Comparison of ENCODE assay signal across 8 cellular contexts in the genomic region with DNA sequence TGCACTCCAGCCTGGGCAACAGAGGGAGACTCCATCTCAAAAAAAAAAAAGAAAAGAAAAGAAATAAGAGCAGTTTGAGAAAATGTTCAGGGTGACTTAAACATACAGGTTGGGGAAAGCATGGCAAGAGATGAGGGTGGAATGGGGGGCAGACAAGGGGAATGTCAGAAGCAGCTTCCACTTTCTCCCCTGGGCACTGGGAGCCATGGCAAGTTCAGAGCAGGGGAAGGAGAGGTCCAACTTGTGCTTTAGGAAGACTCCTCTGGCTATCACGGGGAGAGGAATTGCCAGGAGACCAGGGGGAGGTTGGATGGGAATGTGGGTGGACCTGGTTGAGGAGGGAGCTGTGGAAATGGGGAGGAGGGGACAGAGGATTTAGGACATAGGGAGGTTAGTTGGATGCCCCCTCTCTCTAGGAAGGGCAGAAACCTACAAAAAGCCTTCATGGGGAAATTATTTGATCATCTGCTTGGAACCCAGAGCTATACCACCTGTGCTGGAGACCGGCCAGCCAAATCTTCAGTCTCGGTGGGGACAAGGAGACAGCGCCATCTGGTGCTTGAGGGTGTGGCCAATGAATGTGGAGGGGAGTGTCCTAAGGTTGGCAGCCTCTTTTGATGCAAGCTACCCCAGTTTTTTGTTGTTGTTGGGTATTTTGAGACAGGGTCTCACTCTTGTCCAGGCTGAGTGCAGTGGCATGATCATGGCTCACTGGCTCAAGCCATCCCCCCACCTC. TPM values are rescaled to one million over a fixed set of nuclear protein-coding genes. Genes with fewer than 3 reads are reported as not detected.
DNase-seq lines count a peak whose midpoint lies in the region; ATAC-seq and TF ChIP-seq lines count a peak whose summit lies in the region.

No MANE protein-coding gene starts in this region.

- peak overlapping the region; percentile 28 for H3K27ac ChIP-seq in HUES48 (ENCODE audit: low read depth, low read length)
- no peak overlapping the region for H3K27ac ChIP-seq in right atrium auricular region

- no peaks in the 10 kb centered on the region for H3K9me3 ChIP-seq in Caco-2
- H3K9me3 ChIP-seq in HUES48 (ENCODE audit: control insufficient read depth, insufficient read depth, low read length): no peaks in the 10 kb centered on the region
- no peaks in the 10 kb centered on the region for H3K9me3 ChIP-seq in right atrium auricular region

- CTCF ChIA-PET in Caco-2 (lab: Charles Lee): interaction anchor here (0.6 to 1.3 kb wide), 3 partner anchors 15 to 211 kb away, joined by 3 to 8 read pairs (median 3); no protein-coding TSS in a partner anchor

- H3K27ac Mint-ChIP-seq in Caco-2 (ENCODE audit: unreplicated experiment): no peak overlapping the region
- H3K27ac Mint-ChIP-seq in activated T-helper 17 cell treated with anti-CD3 and anti-CD28 coated beads, Interleukin-2, amount 50 U/mL, for 72 hours: no peak overlapping the region

- H3K27me3 ChIP-seq in Caco-2 (replicated peaks; ENCODE audit: control insufficient read depth, insufficient read depth, low read length) (no peaks in the 10 kb centered on the region), HUES48 (ENCODE audit: control insufficient read depth, insufficient read depth, low read length) (no peaks in the 10 kb centered on the region), right atrium auricular region (no peaks in the 10 kb centered on the region)

- H3K36me3 ChIP-seq in Caco-2 (ENCODE audit: control insufficient read depth, insufficient read depth, low read length) (peaks cover 2% of the 10 kb centered on the region), HUES48 (ENCODE audit: control insufficient read depth, insufficient read depth, low read length) (peaks cover 38% of the 10 kb centered on the region), right atrium auricular region (peaks cover 24% of the 10 kb centered on the region)

- ATAC-seq in activated T-helper 17 cell treated with anti-CD3 and anti-CD28 coated beads, Interleukin-2, amount 50 U/mL, for 72 hours (replicated peaks): peak; percentile 86
- no peak for ATAC-seq in HG03521 (IDR thresholded peaks at IDR 0.05; ENCODE audit: unreplicated experiment)
- no peak for ATAC-seq in HG02623 (IDR thresholded peaks at IDR 0.05; ENCODE audit: unreplicated experiment)

- H3K4me1 ChIP-seq in Caco-2: no peaks in the 10 kb centered on the region
- no peaks in the 10 kb centered on the region for H3K4me1 ChIP-seq in HUES48 (ENCODE audit: control insufficient read depth, insufficient read depth, low read length)
- peaks cover 0 to 10% of the 10 kb centered on the region in 2 donors for H3K4me1 ChIP-seq in right atrium auricular region

- TF ChIP-seq CTCF in Caco-2 (IDR thresholded peaks at IDR 0.05; ENCODE audit: insufficient read depth in 1 of 2, low read depth in 1 of 2, low read length in 1 of 2, severe bottlenecking in 1 of 2, unreplicated experiment in 1 of 2): peak; percentile 14 to 44
- TF ChIP-seq CTCF in right atrium auricular region (IDR thresholded peaks at IDR 0.05): peak; percentile 24 to 64

- no peaks in the 10 kb centered on the region for H3K9me3 Mint-ChIP-seq in Caco-2 (ENCODE audit: unreplicated experiment)
- no peaks in the 10 kb centered on the region for H3K9me3 Mint-ChIP-seq in activated T-helper 17 cell treated with anti-CD3 and anti-CD28 coated beads, Interleukin-2, amount 50 U/mL, for 72 hours

- peak in 1 of 2 experiments; percentile 64 for DNase-seq in Caco-2
- peak; percentile 42 for DNase-seq in RPMI7951 (ENCODE audit: low read depth)
- DNase-seq in right atrium auricular region (ENCODE audit: low spot score): no peak
- peak; percentile 55 to 62 for DNase-seq in stimulated activated CD4-positive, alpha-beta T cell treated with anti-CD3 and anti-CD28 coated beads, Interleukin-2, amount 100 ng/mL, for 48 hours

- no peaks in the 10 kb centered on the region for H3K27me3 Mint-ChIP-seq in Caco-2 (ENCODE audit: insufficient read depth, unreplicated experiment)
- H3K27me3 Mint-ChIP-seq in activated T-helper 17 cell treated with anti-CD3 and anti-CD28 coated beads, Interleukin-2, amount 50 U/mL, for 72 hours: no peaks in the 10 kb centered on the region

- no TSS peak for BruUV-seq in Caco-2 (replicated peaks; lab: Mats Ljungman, UMichigan)

- H3K9ac ChIP-seq in HUES48 (ENCODE audit: low read depth, low read length): no peak overlapping the region

- intact Hi-C loops in Caco-2 (cut with micrococcal nuclease; ENCODE audit: unreplicated experiment): no loop called here

- H3K4me3 ChIP-seq in Caco-2 (ENCODE audit: low read depth, low read length) (no peak overlapping the region), HUES48 (ENCODE audit: low read depth, low read length) (no peak overlapping the region), right atrium auricular region (no peak overlapping the region)

- H3K4me3 Mint-ChIP-seq in Caco-2 (ENCODE audit: unreplicated experiment): no peak overlapping the region
- H3K4me3 Mint-ChIP-seq in activated T-helper 17 cell treated with anti-CD3 and anti-CD28 coated beads, Interleukin-2, amount 50 U/mL, for 72 hours: no peak overlapping the region

- no peaks in the 10 kb centered on the region for H3K4me1 Mint-ChIP-seq in Caco-2 (ENCODE audit: low read depth, unreplicated experiment)
- H3K4me1 Mint-ChIP-seq in activated T-helper 17 cell treated with anti-CD3 and anti-CD28 coated beads, Interleukin-2, amount 50 U/mL, for 72 hours: peaks cover 7% of the 10 kb centered on the region

- POLR2A ChIA-PET in Caco-2 (lab: Charles Lee): no interaction called here

- peaks cover 30% of the 10 kb centered on the region for H3K36me3 Mint-ChIP-seq in Caco-2 (ENCODE audit: insufficient read depth, unreplicated experiment)
- H3K36me3 Mint-ChIP-seq in activated T-helper 17 cell treated with anti-CD3 and anti-CD28 coated beads, Interleukin-2, amount 50 U/mL, for 72 hours (ENCODE audit: low read depth): no peaks in the 10 kb centered on the region

RNA-seq across cellular contexts. Expression of a gene that starts 7.3 kb away (rescaled TPM):
- total RNA-seq in Caco-2 (2022) (151 and 162 TPM in 2 replicates), right atrium auricular region (10 to 100 TPM; 46.6 to 65.4 TPM)
- total RNA-seq in RPMI7951 (2014; rRNA removed; shearing (Covaris generic)): 33.6 and 42.8 TPM in 2 replicates
- total RNA-seq in activated T-helper 17 cell treated with anti-CD3 and anti-CD28 coated beads, Interleukin-2, amount 50 U/mL, for 72 hours: 10 to 100 TPM; 60.7 to 69.9 TPM

RNA-seq across cellular contexts. Expression of a gene that starts 7.7 kb away (rescaled TPM):
- total RNA-seq in Caco-2 (2022) (30.6 and 33.1 TPM in 2 replicates), right atrium auricular region (10 to 100 TPM; 20.3 to 23.8 TPM)
- 5.4 and 9.2 TPM in 2 replicates for total RNA-seq in RPMI7951 (2014; rRNA removed; shearing (Covaris generic))
- total RNA-seq in activated T-helper 17 cell treated with anti-CD3 and anti-CD28 coated beads, Interleukin-2, amount 50 U/mL, for 72 hours: 10 to 100 TPM in 1 of 2 donors, 1 to 10 TPM in 1; 6.3 to 14.3 TPM

RNA-seq across cellular contexts. Expression of a gene that starts 34.8 kb away (rescaled TPM):
- total RNA-seq in Caco-2 (2022) (497 and 512 TPM in 2 replicates), right atrium auricular region (10 to 100 TPM; 21.2 to 42.6 TPM)
- total RNA-seq in RPMI7951 (2014; rRNA removed; shearing (Covaris generic)): 117 and 127 TPM in 2 replicates
- 100 to 1,000 TPM; 119 to 221 TPM for total RNA-seq in activated T-helper 17 cell treated with anti-CD3 and anti-CD28 coated beads, Interleukin-2, amount 50 U/mL, for 72 hours

RNA-seq across cellular contexts. Expression of a gene that starts 36.7 kb away (rescaled TPM):
- total RNA-seq in Caco-2 (2022) (45.4 and 48.4 TPM in 2 replicates), right atrium auricular region (10 to 100 TPM in 1 of 2 donors, 1 to 10 TPM in 1; 8.6 to 19.2 TPM)
- 12.9 and 14.6 TPM in 2 replicates for total RNA-seq in RPMI7951 (2014; rRNA removed; shearing (Covaris generic))
- total RNA-seq in activated T-helper 17 cell treated with anti-CD3 and anti-CD28 coated beads, Interleukin-2, amount 50 U/mL, for 72 hours: 100 to 1,000 TPM in 1 of 2 donors, 10 to 100 TPM in 1; 75.0 to 103 TPM
